ENCODE assay signal across 1 cellular context in the genomic region with DNA sequence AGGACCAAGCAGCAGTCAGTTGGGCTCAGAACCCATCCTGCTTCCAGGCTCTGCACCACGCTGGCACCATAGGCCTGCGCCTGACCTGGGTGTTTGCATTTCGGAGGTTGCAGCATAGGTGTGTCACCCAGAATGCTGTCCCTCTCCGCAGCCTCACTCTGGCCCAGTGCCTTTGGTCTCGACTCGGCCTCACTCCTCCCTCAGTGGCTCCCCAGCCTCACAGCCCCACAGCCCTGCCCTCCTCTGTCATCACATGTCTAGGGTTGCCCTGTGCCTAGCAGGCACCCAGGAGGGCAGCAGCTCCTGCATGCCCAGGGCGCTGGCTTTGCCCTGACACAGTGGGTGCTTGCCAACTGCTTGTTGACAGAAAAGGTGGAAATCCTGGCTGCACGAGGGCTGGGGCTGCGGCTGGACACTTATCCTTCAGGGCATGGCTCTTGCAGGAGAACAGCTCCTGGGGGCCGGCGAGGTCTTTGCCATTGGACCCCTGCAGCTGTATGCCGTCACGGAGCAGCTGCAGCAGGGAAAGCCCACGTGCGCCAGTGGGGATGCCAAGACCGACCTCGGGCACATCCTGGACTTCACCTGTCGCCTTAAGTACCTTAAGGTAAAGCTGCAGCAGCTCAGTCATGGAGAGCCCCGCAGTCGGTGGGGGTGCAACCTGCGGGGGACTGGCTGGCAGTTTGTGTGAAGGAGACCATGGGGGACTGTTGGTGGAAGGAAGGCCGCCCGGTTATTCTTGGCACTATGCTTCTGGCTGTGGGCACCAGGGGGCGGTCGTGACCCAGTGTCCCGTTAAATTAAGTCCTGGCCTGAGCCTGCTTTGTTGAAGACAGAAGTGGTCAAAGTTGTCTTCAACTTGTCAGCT.
TF ChIP-seq lines count a peak whose summit lies in the region.

No MANE protein-coding gene starts in this region.

TF ChIP-seq in GM23338, 12 proteins besides CTCF, POLR2A, EP300 and RAD21:
- TF ChIP-seq, protein P1, sequence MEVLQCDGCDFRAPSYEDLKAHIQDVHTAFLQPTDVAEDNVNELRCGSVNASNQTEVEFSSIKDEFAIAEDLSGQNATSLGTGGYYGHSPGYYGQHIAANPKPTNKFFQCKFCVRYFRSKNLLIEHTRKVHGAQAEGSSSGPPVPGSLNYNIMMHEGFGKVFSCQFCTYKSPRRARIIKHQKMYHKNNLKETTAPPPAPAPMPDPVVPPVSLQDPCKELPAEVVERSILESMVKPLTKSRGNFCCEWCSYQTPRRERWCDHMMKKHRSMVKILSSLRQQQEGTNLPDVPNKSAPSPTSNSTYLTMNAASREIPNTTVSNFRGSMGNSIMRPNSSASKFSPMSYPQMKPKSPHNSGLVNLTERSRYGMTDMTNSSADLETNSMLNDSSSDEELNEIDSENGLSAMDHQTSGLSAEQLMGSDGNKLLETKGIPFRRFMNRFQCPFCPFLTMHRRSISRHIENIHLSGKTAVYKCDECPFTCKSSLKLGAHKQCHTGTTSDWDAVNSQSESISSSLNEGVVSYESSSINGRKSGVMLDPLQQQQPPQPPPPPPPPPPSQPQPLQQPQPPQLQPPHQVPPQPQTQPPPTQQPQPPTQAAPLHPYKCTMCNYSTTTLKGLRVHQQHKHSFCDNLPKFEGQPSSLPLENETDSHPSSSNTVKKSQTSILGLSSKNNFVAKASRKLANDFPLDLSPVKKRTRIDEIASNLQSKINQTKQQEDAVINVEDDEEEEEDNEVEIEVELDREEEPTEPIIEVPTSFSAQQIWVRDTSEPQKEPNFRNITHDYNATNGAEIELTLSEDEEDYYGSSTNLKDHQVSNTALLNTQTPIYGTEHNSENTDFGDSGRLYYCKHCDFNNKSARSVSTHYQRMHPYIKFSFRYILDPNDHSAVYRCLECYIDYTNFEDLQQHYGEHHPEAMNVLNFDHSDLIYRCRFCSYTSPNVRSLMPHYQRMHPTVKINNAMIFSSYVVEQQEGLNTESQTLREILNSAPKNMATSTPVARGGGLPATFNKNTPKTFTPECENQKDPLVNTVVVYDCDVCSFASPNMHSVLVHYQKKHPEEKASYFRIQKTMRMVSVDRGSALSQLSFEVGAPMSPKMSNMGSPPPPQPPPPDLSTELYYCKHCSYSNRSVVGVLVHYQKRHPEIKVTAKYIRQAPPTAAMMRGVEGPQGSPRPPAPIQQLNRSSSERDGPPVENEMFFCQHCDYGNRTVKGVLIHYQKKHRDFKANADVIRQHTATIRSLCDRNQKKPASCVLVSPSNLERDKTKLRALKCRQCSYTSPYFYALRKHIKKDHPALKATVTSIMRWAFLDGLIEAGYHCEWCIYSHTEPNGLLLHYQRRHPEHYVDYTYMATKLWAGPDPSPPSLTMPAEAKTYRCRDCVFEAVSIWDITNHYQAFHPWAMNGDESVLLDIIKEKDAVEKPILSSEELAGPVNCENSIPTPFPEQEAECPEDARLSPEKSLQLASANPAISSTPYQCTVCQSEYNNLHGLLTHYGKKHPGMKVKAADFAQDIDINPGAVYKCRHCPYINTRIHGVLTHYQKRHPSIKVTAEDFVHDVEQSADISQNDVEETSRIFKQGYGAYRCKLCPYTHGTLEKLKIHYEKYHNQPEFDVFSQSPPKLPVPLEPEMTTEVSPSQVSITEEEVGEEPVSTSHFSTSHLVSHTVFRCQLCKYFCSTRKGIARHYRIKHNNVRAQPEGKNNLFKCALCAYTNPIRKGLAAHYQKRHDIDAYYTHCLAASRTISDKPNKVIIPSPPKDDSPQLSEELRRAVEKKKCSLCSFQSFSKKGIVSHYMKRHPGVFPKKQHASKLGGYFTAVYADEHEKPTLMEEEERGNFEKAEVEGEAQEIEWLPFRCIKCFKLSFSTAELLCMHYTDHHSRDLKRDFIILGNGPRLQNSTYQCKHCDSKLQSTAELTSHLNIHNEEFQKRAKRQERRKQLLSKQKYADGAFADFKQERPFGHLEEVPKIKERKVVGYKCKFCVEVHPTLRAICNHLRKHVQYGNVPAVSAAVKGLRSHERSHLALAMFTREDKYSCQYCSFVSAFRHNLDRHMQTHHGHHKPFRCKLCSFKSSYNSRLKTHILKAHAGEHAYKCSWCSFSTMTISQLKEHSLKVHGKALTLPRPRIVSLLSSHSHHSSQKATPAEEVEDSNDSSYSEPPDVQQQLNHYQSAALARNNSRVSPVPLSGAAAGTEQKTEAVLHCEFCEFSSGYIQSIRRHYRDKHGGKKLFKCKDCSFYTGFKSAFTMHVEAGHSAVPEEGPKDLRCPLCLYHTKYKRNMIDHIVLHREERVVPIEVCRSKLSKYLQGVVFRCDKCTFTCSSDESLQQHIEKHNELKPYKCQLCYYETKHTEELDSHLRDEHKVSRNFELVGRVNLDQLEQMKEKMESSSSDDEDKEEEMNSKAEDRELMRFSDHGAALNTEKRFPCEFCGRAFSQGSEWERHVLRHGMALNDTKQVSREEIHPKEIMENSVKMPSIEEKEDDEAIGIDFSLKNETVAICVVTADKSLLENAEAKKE (CRISPR knock-in tag; IDR thresholded peaks at IDR 0.05), result no peak
- TF ChIP-seq, protein P2, sequence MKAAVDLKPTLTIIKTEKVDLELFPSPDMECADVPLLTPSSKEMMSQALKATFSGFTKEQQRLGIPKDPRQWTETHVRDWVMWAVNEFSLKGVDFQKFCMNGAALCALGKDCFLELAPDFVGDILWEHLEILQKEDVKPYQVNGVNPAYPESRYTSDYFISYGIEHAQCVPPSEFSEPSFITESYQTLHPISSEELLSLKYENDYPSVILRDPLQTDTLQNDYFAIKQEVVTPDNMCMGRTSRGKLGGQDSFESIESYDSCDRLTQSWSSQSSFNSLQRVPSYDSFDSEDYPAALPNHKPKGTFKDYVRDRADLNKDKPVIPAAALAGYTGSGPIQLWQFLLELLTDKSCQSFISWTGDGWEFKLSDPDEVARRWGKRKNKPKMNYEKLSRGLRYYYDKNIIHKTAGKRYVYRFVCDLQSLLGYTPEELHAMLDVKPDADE (IDR thresholded peaks at IDR 0.05), result no peak
- TF ChIP-seq ZNF114 (CRISPR knock-in tag; IDR thresholded peaks at IDR 0.05) (no peak), ZNF331 (CRISPR knock-in tag; IDR thresholded peaks at IDR 0.05; ENCODE audit: low read depth) (no peak)
- TF ChIP-seq, protein P3, sequence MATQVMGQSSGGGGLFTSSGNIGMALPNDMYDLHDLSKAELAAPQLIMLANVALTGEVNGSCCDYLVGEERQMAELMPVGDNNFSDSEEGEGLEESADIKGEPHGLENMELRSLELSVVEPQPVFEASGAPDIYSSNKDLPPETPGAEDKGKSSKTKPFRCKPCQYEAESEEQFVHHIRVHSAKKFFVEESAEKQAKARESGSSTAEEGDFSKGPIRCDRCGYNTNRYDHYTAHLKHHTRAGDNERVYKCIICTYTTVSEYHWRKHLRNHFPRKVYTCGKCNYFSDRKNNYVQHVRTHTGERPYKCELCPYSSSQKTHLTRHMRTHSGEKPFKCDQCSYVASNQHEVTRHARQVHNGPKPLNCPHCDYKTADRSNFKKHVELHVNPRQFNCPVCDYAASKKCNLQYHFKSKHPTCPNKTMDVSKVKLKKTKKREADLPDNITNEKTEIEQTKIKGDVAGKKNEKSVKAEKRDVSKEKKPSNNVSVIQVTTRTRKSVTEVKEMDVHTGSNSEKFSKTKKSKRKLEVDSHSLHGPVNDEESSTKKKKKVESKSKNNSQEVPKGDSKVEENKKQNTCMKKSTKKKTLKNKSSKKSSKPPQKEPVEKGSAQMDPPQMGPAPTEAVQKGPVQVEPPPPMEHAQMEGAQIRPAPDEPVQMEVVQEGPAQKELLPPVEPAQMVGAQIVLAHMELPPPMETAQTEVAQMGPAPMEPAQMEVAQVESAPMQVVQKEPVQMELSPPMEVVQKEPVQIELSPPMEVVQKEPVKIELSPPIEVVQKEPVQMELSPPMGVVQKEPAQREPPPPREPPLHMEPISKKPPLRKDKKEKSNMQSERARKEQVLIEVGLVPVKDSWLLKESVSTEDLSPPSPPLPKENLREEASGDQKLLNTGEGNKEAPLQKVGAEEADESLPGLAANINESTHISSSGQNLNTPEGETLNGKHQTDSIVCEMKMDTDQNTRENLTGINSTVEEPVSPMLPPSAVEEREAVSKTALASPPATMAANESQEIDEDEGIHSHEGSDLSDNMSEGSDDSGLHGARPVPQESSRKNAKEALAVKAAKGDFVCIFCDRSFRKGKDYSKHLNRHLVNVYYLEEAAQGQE (IDR thresholded peaks at IDR 0.05; ENCODE audit: unreplicated experiment), result no peak
